ENCODE assay signal across 24 cellular contexts in the genomic region with DNA sequence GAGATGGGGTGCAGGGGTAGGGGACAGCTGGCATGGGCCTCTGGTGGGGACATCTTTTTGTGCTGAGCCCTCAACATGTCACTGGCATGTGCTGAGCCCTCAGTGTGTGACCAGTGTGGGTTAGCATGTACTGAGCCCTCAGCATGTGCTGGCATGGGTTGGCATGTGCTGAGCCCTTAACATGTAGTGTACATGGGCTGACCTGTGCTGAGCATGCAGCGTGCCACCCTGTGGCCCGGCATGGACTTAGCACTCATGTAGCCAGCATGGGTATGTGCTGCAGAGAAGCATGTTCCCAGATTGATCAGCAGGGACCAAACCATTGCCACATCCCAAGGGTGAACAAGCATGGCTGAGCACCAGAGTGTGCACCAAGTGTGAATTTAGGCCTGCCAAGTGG. TPM values are rescaled to one million over a fixed set of nuclear protein-coding genes. Genes with fewer than 3 reads are reported as not detected.
"Had no signal": no experiment of that assay in that cellular context is flagged by ENCODE, and none has a peak within 500 bp of the region (broad histone marks: within the 10 kb centered on the region; RNA-seq: fewer than 3 reads in every experiment).

No MANE protein-coding gene starts in this region.

- H3K4me3 ChIP-seq: adrenal gland, ascending aorta, esophagus squamous epithelium, gastrocnemius medialis, left ventricle myocardium inferior, neural progenitor cell had no signal

- H3K36me3 ChIP-seq: neural progenitor cell had no signal

- DNase-seq: activated CD4-positive, alpha-beta memory T cell treated with anti-CD3 and anti-CD28 coated beads for 36 hours; activated CD4-positive, alpha-beta T cell treated with anti-CD3 and anti-CD28 coated beads for 48 hours; activated CD8-positive, alpha-beta memory T cell treated with anti-CD3 and anti-CD28 coated beads, Interleukin-2, amount 10 ng/mL, durations not matched to agents 7 days and 5 days; activated gamma-delta T cell treated with Interleukin-2 at 50 U/mL for 16 hours; brain microvascular endothelial cell; effector memory CD8-positive, alpha-beta T cell; esophagus squamous epithelium; gastrocnemius medialis; hippocampal formation; kidney glomerular epithelial cell; left ventricle myocardium inferior; naive thymus-derived CD8-positive, alpha-beta T cell; retina; stimulated activated CD4-positive, alpha-beta T cell treated with anti-CD3 and anti-CD28 coated beads, Interleukin-4, amount 100 ng/mL, for 24 hours; stimulated activated naive CD8-positive, alpha-beta T cell treated with anti-CD3 and anti-CD28 coated beads, Interleukin-15, Interleukin-2, amounts not matched to agents 100 U/mL and 50 U/mL, for 24 hours had no signal

- FAIRE-seq: colon, endothelial cell of umbilical vein had no signal

- H3K4me1 Mint-ChIP-seq: activated naive CD4-positive, alpha-beta T cell treated with anti-CD3 and anti-CD28 coated beads, Interleukin-2, amount 50 U/mL, for 24 hours; central memory CD8-positive, alpha-beta T cell had no signal

- H3K9me3 Mint-ChIP-seq: activated CD4-positive, alpha-beta memory T cell treated with anti-CD3 and anti-CD28 coated beads for 36 hours; activated naive CD4-positive, alpha-beta T cell treated with anti-CD3 and anti-CD28 coated beads, Interleukin-2, amount 50 U/mL, for 24 hours; central memory CD8-positive, alpha-beta T cell; effector memory CD8-positive, alpha-beta T cell; naive thymus-derived CD8-positive, alpha-beta T cell; neural progenitor cell had no signal

- ATAC-seq: activated CD8-positive, alpha-beta memory T cell treated with anti-CD3 and anti-CD28 coated beads, Interleukin-2, amount 10 ng/mL, durations not matched to agents 7 days and 5 days; effector memory CD8-positive, alpha-beta T cell; gastrocnemius medialis; naive thymus-derived CD8-positive, alpha-beta T cell; stimulated activated naive CD8-positive, alpha-beta T cell treated with anti-CD3 and anti-CD28 coated beads, Interleukin-15, Interleukin-2, amounts not matched to agents 100 U/mL and 50 U/mL, for 24 hours had no signal

- H3K4me1 ChIP-seq: adrenal gland, ascending aorta, esophagus squamous epithelium, gastrocnemius medialis, left ventricle myocardium inferior, neural progenitor cell had no signal

- H3K27me3 Mint-ChIP-seq: activated CD4-positive, alpha-beta memory T cell treated with anti-CD3 and anti-CD28 coated beads for 36 hours; activated CD8-positive, alpha-beta memory T cell treated with anti-CD3 and anti-CD28 coated beads, Interleukin-2, amount 10 ng/mL, durations not matched to agents 7 days and 5 days; activated naive CD4-positive, alpha-beta T cell treated with anti-CD3 and anti-CD28 coated beads, Interleukin-2, amount 50 U/mL, for 24 hours; central memory CD8-positive, alpha-beta T cell; effector memory CD8-positive, alpha-beta T cell; naive thymus-derived CD8-positive, alpha-beta T cell had no signal

- H3K9ac ChIP-seq: neural progenitor cell had no signal

- H3K27me3 ChIP-seq: adrenal gland, ascending aorta, brain microvascular endothelial cell, esophagus squamous epithelium, gastrocnemius medialis, neural progenitor cell had no signal

- H3K4me2 ChIP-seq: neural progenitor cell had no signal

- H3K36me3 Mint-ChIP-seq: activated CD4-positive, alpha-beta memory T cell treated with anti-CD3 and anti-CD28 coated beads for 36 hours; activated naive CD4-positive, alpha-beta T cell treated with anti-CD3 and anti-CD28 coated beads, Interleukin-2, amount 50 U/mL, for 24 hours had no signal

- H3K27ac ChIP-seq: adrenal gland, ascending aorta, brain microvascular endothelial cell, esophagus squamous epithelium, gastrocnemius medialis, left ventricle myocardium inferior, neural progenitor cell had no signal

- H2AFZ ChIP-seq: neural progenitor cell had no signal

- H3K4me3 Mint-ChIP-seq: activated CD4-positive, alpha-beta memory T cell treated with anti-CD3 and anti-CD28 coated beads for 36 hours; activated CD8-positive, alpha-beta memory T cell treated with anti-CD3 and anti-CD28 coated beads, Interleukin-2, amount 10 ng/mL, durations not matched to agents 7 days and 5 days; activated naive CD4-positive, alpha-beta T cell treated with anti-CD3 and anti-CD28 coated beads, Interleukin-2, amount 50 U/mL, for 24 hours; central memory CD8-positive, alpha-beta T cell; effector memory CD8-positive, alpha-beta T cell; naive thymus-derived CD8-positive, alpha-beta T cell; neural progenitor cell had no signal

- H3K9me3 ChIP-seq: adrenal gland, ascending aorta, esophagus squamous epithelium, gastrocnemius medialis, left ventricle myocardium inferior had no signal

RNA-seq across cellular contexts. Expression of a gene that starts 11.5 kb away (rescaled TPM):
- total RNA-seq: activated CD4-positive, alpha-beta memory T cell treated with anti-CD3 and anti-CD28 coated beads for 36 hours; activated CD8-positive, alpha-beta memory T cell treated with anti-CD3 and anti-CD28 coated beads, Interleukin-2, amount 10 ng/mL, durations not matched to agents 7 days and 5 days; ascending aorta; endothelial cell of umbilical vein; left ventricle myocardium inferior; lung microvascular endothelial cell; T-helper 2 cell treated with Interferon-gamma antibody and Interleukin-4, amounts not matched to agents 100 ng/mL and 5 ng/mL, for 36 hours had no signal
- polyA plus RNA-seq: naive thymus-derived CD8-positive, alpha-beta T cell had no signal
